In the genomic region with DNA sequence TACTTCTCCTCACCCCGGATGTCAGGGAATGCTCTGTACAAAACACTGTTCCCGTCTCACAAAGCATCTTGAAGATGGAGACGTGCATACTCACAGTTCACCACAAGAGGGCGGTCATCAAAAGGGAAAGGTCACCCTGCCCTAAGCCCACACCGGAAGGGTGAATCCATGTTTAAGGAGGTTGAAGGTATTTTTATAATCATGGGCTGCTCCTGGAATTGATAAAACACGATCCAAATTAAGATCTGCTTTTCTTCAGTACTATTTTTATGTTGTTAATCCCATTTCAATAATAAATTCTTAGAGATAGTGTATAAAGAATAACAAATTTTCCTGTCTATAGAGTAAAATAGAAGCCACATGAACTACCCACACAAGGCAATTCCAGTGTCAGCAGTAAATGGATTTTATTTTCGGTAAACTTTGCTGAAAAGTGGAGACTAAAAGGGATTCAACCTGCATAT, we compare ENCODE assay signal across 8 cellular contexts.
DNase-seq lines count a peak whose midpoint lies in the region; ATAC-seq and TF ChIP-seq lines count a peak whose summit lies in the region.

No MANE protein-coding gene starts in this region.

- H3K27me3 ChIP-seq in GM06990 (replicated peaks; ENCODE audit: control insufficient read depth, insufficient read depth, low read length) (no peaks in the 10 kb centered on the region), upper lobe of right lung (no peaks in the 10 kb centered on the region)

- no peak overlapping the region for H3K27ac ChIP-seq in upper lobe of right lung

- H3K9me3 ChIP-seq in upper lobe of right lung, result no peaks in the 10 kb centered on the region

- CTCF ChIA-PET in HEK293T (lab: Yijun Ruan, JAX), result interaction anchor here (0.9 kb wide), 1 partner anchor 236 kb away, joined by 4 read pairs; no protein-coding TSS in a partner anchor

- peak; percentile 84 for TF ChIP-seq CTCF in GM06990 (IDR thresholded peaks at IDR 0.05; ENCODE audit: insufficient read depth, low read length, poor library complexity, severe bottlenecking)
- TF ChIP-seq CTCF in upper lobe of right lung (IDR thresholded peaks at IDR 0.05), result peak; percentile 96

- POLR2A ChIA-PET in HEK293T (lab: Yijun Ruan, JAX), result interaction anchor here (0.9 kb wide), 1 partner anchor 109 kb away, joined by 3 read pairs; no protein-coding TSS in a partner anchor

- no peaks in the 10 kb centered on the region for H3K4me1 ChIP-seq in upper lobe of right lung

- peak; percentile 99 for ATAC-seq in upper lobe of right lung

- no peak for DNase-seq in GM06990 (ENCODE audit: extremely low read depth, insufficient read length)
- peak; percentile 73 for DNase-seq in HEK293T (ENCODE audit: extremely low spot score)
- peak; percentile 62 for DNase-seq in MV-4-11 (lab: John Stamatoyannopoulos, UW)
- DNase-seq in SK-N-DZ (ENCODE audit: low spot score), result peak; percentile 74
- DNase-seq in activated naive CD4-positive, alpha-beta T cell treated with Interleukin-2 at 50 U/mL for 16 hours, result peak; percentile 76
- peak; percentile 57 for DNase-seq in glomerular endothelial cell (ENCODE audit: extremely low read depth, low read depth, low spot score)
- DNase-seq in pons (ENCODE audit: low spot score), result peak; percentile 88
- no peak for DNase-seq in upper lobe of right lung

- no peaks in the 10 kb centered on the region for H3K36me3 ChIP-seq in GM06990 (ENCODE audit: control insufficient read depth, insufficient read depth, low read length)
- H3K36me3 ChIP-seq in upper lobe of right lung, result no peaks in the 10 kb centered on the region

- H3K4me3 ChIP-seq in GM06990 (replicated peaks; ENCODE audit: low read depth, low read length) (no peak overlapping the region), upper lobe of right lung (no peak overlapping the region)

- intact Hi-C loops in upper lobe of right lung (cut with DNase I), result loop anchor here (5.0 kb wide), 1 partner anchor 236 kb away; no protein-coding TSS in a partner anchor

TF ChIP-seq in HEK293T, 16 proteins besides CTCF, POLR2A, EP300 and RAD21:
- TF ChIP-seq LEF1 (IDR thresholded peaks at IDR 0.05; ENCODE audit: borderline replicate concordance), result peak; percentile 58; the same call in 1 of the 2 replicates
- no peak for TF ChIP-seq TARDBP (IDR thresholded peaks at IDR 0.05)
- TF ChIP-seq CTBP1 (IDR thresholded peaks at IDR 0.05; ENCODE audit: borderline replicate concordance), result 0 out of 2 replicates have a peak, but pooled peaks have one; percentile 19
- TF ChIP-seq ZNF384 (IDR thresholded peaks at IDR 0.05), result 0 out of 2 replicates have a peak, but pooled peaks have one; percentile 36

Comparison
In these comparisons a context has a peak if more than half of its experiments do, and no peak if none do; other contexts are left out.
1. DNase-seq: peak in HEK293T (single experiment), MV-4-11 (single experiment), SK-N-DZ (single experiment), activated naive CD4-positive, alpha-beta T cell treated with Interleukin-2 at 50 U/mL for 16 hours (single experiment), glomerular endothelial cell (single experiment) and pons (single experiment); none in GM06990 (single experiment) and upper lobe of right lung (single experiment).